16 cellular contexts compared by ENCODE assay signal in genomic region chr10:4543943-4544540, GRCh38.
DNase-seq lines count a peak whose midpoint lies in the region; ATAC-seq, FAIRE-seq and TF ChIP-seq lines count a peak whose summit lies in the region.
"Had no signal": no experiment of that assay in that cellular context is flagged by ENCODE, and none has a peak within 500 bp of the region (broad histone marks: within the 10 kb centered on the region; RNA-seq: fewer than 3 reads in every experiment).

No MANE protein-coding gene starts in this region.

- H3K4me1 Mint-ChIP-seq in activated T-cell treated with anti-CD3 and anti-CD28 coated beads, Interleukin-2, amount 50 U/mL, for 72 hours (ENCODE audit: low read depth) = peaks cover 10% of the 10 kb centered on the region
- H3K4me1 Mint-ChIP-seq in naive thymus-derived CD8-positive, alpha-beta T cell = no peaks in the 10 kb centered on the region
- H3K4me1 Mint-ChIP-seq: GM23338 had no signal

- TF ChIP-seq CTCF in A549 (IDR thresholded peaks at IDR 0.05) (no peak), HCT116 (IDR thresholded peaks at IDR 0.05 in 2 of 3, conservative IDR thresholded peaks at IDR 0.05 in 1 of 3; ENCODE audit: borderline replicate concordance in 1 of 3, insufficient read depth in 1 of 3, low read depth in 2 of 3, low read length in 2 of 3) (no peak), PC-9 (conservative IDR thresholded peaks at IDR 0.05) (no peak)

- H3K27ac ChIP-seq in A549 = no peak overlapping the region
- H3K27ac ChIP-seq in HCT116 (ENCODE audit: low read depth, low read length) = no peak overlapping the region
- H3K27ac ChIP-seq in mesenchymal stem cell (ENCODE audit: low read length, poor library complexity, severe bottlenecking) = no peak overlapping the region
- H3K27ac ChIP-seq in PC-9 = no peak overlapping the region

- H3K4ac ChIP-seq in mesenchymal stem cell (ENCODE audit: low read depth in 1 of 2, low read length in 2 of 2) = no peak overlapping the region

- CTCF ChIA-PET in A549 (lab: Yijun Ruan, JAX) (no interaction called here), HCT116 (lab: Charles Lee) (no interaction called here), PC-9 (lab: Charles Lee) (no interaction called here)

- FAIRE-seq in A549 (lab: Jason Lieb, UNC) = peak; percentile 32

- no peak overlapping the region for H3K14ac ChIP-seq in mesenchymal stem cell (ENCODE audit: low read length in 2 of 2)

- H3K27me3 ChIP-seq in HCT116 (ENCODE audit: insufficient read depth, low read length) (no peaks in the 10 kb centered on the region), mesenchymal stem cell (ENCODE audit: control insufficient read depth in 1 of 2, insufficient read depth in 1 of 2, low read length in 2 of 2) (no peaks in the 10 kb centered on the region), PC-9 (ENCODE audit: insufficient read depth, low read depth) (no peaks in the 10 kb centered on the region)

- H3K36me3 ChIP-seq in HCT116 (ENCODE audit: control insufficient read depth in 1 of 2, insufficient read depth in 2 of 2, low read length in 2 of 2) = no peaks in the 10 kb centered on the region
- H3K36me3 ChIP-seq in mesenchymal stem cell (ENCODE audit: control insufficient read depth in 1 of 2, insufficient read depth in 2 of 2, low read depth in 1 of 2, low read length in 2 of 2) = no peaks in the 10 kb centered on the region
- H3K36me3 ChIP-seq in PC-9 (ENCODE audit: low read depth) = no peaks in the 10 kb centered on the region

- RAD21 ChIA-PET in HCT116 (lab: Charles Lee; ENCODE audit: low non-redundant PET in 1 of 2, low total read pairs in 2 of 2, uncharacterized antibody in 2 of 2, unreplicated experiment in 2 of 2) = no interaction called here

- H2BK15ac ChIP-seq in mesenchymal stem cell (ENCODE audit: low read depth, poor library complexity, severe bottlenecking) = no peak overlapping the region

- no peak overlapping the region for H3K4me3 Mint-ChIP-seq in activated T-cell treated with anti-CD3 and anti-CD28 coated beads, Interleukin-2, amount 50 U/mL, for 72 hours
- no peak overlapping the region for H3K4me3 Mint-ChIP-seq in naive thymus-derived CD8-positive, alpha-beta T cell
- H3K4me3 Mint-ChIP-seq: CD4-positive, CD25-positive, alpha-beta regulatory T cell; GM23338 had no signal

- peaks cover 30% of the 10 kb centered on the region for H3K27me3 Mint-ChIP-seq in activated T-cell treated with anti-CD3 and anti-CD28 coated beads, Interleukin-2, amount 50 U/mL, for 72 hours (ENCODE audit: low read depth)
- peaks cover 12 to 32% (median 15%) of the 10 kb centered on the region in 5 donors for H3K27me3 Mint-ChIP-seq in naive thymus-derived CD8-positive, alpha-beta T cell

- H3K9ac ChIP-seq in HCT116 (ENCODE audit: low read length) (no peak overlapping the region), mesenchymal stem cell (ENCODE audit: low read length) (peak overlapping the region; percentile 64)

- H3K4me3 ChIP-seq in A549 (no peak overlapping the region), HCT116 (replicated peaks in 1 of 2; ENCODE audit: low read depth in 1 of 2, low read length in 2 of 2) (no peak overlapping the region), mesenchymal stem cell (ENCODE audit: insufficient read depth in 1 of 2, low read depth in 1 of 2, low read length in 2 of 2) (peak overlapping the region in 1 of 2 experiments; percentile 41), PC-9 (no peak overlapping the region)
- H3K4me3 ChIP-seq: GM23338 had no signal

- no TSS peak for BruUV-seq in HCT116 (replicated peaks; lab: Mats Ljungman, UMichigan)
- BruUV-seq in PC-9 (replicated peaks; lab: Mats Ljungman, UMichigan) = no TSS peak

- no peaks in the 10 kb centered on the region for H3K79me1 ChIP-seq in mesenchymal stem cell (replicated peaks; ENCODE audit: low read length, poor library complexity, severe bottlenecking)

- no peak overlapping the region for H4K8ac ChIP-seq in mesenchymal stem cell (ENCODE audit: low read length)

- intact Hi-C loops in HCT116 (cut with micrococcal nuclease) = no loop called here
- intact Hi-C loops in PC-9 (cut with micrococcal nuclease; ENCODE audit: unreplicated experiment) = loop anchor here (10.0 kb wide), 3 partner anchors 111 to 299 kb away; no protein-coding TSS in a partner anchor

- no peak overlapping the region for H4K91ac ChIP-seq in mesenchymal stem cell (ENCODE audit: low read length)

- H2BK120ac ChIP-seq in mesenchymal stem cell (ENCODE audit: low read depth, low read length) = no peak overlapping the region

- POLR2A ChIA-PET in A549 (lab: Yijun Ruan, JAX) = no interaction called here
- POLR2A ChIA-PET in HCT116 (lab: Charles Lee) = no interaction called here
- POLR2A ChIA-PET in PC-9 (lab: Charles Lee; ENCODE audit: unreplicated experiment) = no interaction called here
- POLR2A ChIA-PET in naive thymus-derived CD8-positive, alpha-beta T cell (lab: Charles Lee) = no interaction called here

- H4K20me1 ChIP-seq in HCT116 (ENCODE audit: insufficient read depth) = no peaks in the 10 kb centered on the region
- no peaks in the 10 kb centered on the region for H4K20me1 ChIP-seq in PC-9 (ENCODE audit: insufficient read depth)

- H3K79me2 ChIP-seq in HCT116 (ENCODE audit: insufficient read depth, low read length) = no peaks in the 10 kb centered on the region
- no peaks in the 10 kb centered on the region for H3K79me2 ChIP-seq in PC-9 (ENCODE audit: low read depth)

- H2AFZ ChIP-seq in HCT116 (ENCODE audit: low read depth, low read length, poor library complexity, severe bottlenecking) = peak overlapping the region; percentile 29
- no peak overlapping the region for H2AFZ ChIP-seq in mesenchymal stem cell (ENCODE audit: low read depth, low read length)
- no peak overlapping the region for H2AFZ ChIP-seq in PC-9
- H2AFZ ChIP-seq: GM23338 had no signal

- H3K9me3 Mint-ChIP-seq in activated T-cell treated with anti-CD3 and anti-CD28 coated beads, Interleukin-2, amount 50 U/mL, for 72 hours = peaks cover 0 to 4% of the 10 kb centered on the region in 2 donors
- H3K9me3 Mint-ChIP-seq in naive thymus-derived CD8-positive, alpha-beta T cell = peaks cover 0 to 4% (median under 1%) of the 10 kb centered on the region in 9 donors

- WGBS in A549 (ENCODE audit: missing lambda C conversion rate) = 85% methylated on average over 7 of the region's 7 CpGs
- 65% methylated on average over 3 of the region's 7 CpGs for WGBS in mesenchymal stem cell

- H2BK12ac ChIP-seq in mesenchymal stem cell (ENCODE audit: low read length in 2 of 2) = no peak overlapping the region

- H3K9me3 ChIP-seq in A549 (peaks cover 17% of the 10 kb centered on the region), HCT116 (ENCODE audit: control insufficient read depth in 1 of 2, insufficient read depth in 1 of 2, low read depth in 1 of 2, low read length in 2 of 2) (no peaks in the 10 kb centered on the region), mesenchymal stem cell (ENCODE audit: control insufficient read depth, low read length) (no peaks in the 10 kb centered on the region), PC-9 (ENCODE audit: insufficient read depth, low read depth) (0 out of 2 replicates have a peak, but pooled peaks cover 4% of the 10 kb centered on the region)

- no peaks in the 10 kb centered on the region for H3F3A ChIP-seq in PC-9 (ENCODE audit: insufficient read depth, low read depth)

- no peak for TF ChIP-seq RAD21 in A549 (conservative IDR thresholded peaks at IDR 0.05 in 1 of 2, IDR thresholded peaks at IDR 0.05 in 1 of 2)
- TF ChIP-seq RAD21 in HCT116 (IDR thresholded peaks at IDR 0.05; ENCODE audit: low read depth) = no peak

- H3K9me2 ChIP-seq in HCT116 (ENCODE audit: insufficient read depth) (no peaks in the 10 kb centered on the region), PC-9 (ENCODE audit: insufficient read depth) (no peaks in the 10 kb centered on the region)

- no peak overlapping the region for H2BK5ac ChIP-seq in mesenchymal stem cell (ENCODE audit: low read depth, low read length, poor library complexity, severe bottlenecking)

- peaks cover 0 to 2% of the 10 kb centered on the region in 2 donors for H3K36me3 Mint-ChIP-seq in activated T-cell treated with anti-CD3 and anti-CD28 coated beads, Interleukin-2, amount 50 U/mL, for 72 hours (ENCODE audit: insufficient read depth in 2 of 2)
- no peaks in the 10 kb centered on the region for H3K36me3 Mint-ChIP-seq in naive thymus-derived CD8-positive, alpha-beta T cell
- H3K36me3 Mint-ChIP-seq: CD4-positive, CD25-positive, alpha-beta regulatory T cell had no signal

- no peak overlapping the region for H3K23ac ChIP-seq in mesenchymal stem cell (ENCODE audit: low read length in 2 of 2)

- H3K4me2 ChIP-seq in A549 (no peak overlapping the region), HCT116 (ENCODE audit: low read length) (no peak overlapping the region), mesenchymal stem cell (ENCODE audit: low read length, poor library complexity, severe bottlenecking) (no peak overlapping the region), PC-9 (no peak overlapping the region)
- H3K4me2 ChIP-seq: GM23338 had no signal

- H2AK5ac ChIP-seq in mesenchymal stem cell (ENCODE audit: low read length, severe bottlenecking) = peak overlapping the region; percentile 49

- no peak for TF ChIP-seq POLR2A in A549 (IDR thresholded peaks at IDR 0.05; ENCODE audit: low read length)
- no peak for TF ChIP-seq POLR2A in HCT116 (IDR thresholded peaks at IDR 0.05; ENCODE audit: borderline replicate concordance, extremely low read depth, insufficient read depth, insufficient read length)

- TF ChIP-seq EP300 in A549 (IDR thresholded peaks at IDR 0.05) = no peak

- no peak for DNase-seq in A549 (ENCODE audit: low read depth in 1 of 2, low spot score in 1 of 2)
- DNase-seq in HCT116 (ENCODE audit: low read depth, low spot score) = no peak
- DNase-seq in mesenchymal stem cell = no peak
- DNase-seq in activated T-cell treated with anti-CD3 and anti-CD28 coated beads, Interleukin-2, amount 50 U/mL, for 72 hours = no peak
- no peak for DNase-seq in PC-9
- DNase-seq in naive thymus-derived CD8-positive, alpha-beta T cell = no peak
- no peak for DNase-seq in HuH-7 (ENCODE audit: low spot score)
- DNase-seq: Calu3; CD4-positive, CD25-positive, alpha-beta regulatory T cell; DMS79; GF-D8; Karpas-422; NCI-H2029 treated with DMSO at 0.1 percent for 48 hours; NCI-H510A treated with DMSO at 0.1 percent for 48 hours had no signal

- ATAC-seq in A549 (no peak), HCT116 (no peak), SK-N-SH treated with all-trans-retinoic acid at 6 μM for 48 hours (peak; percentile 71)
- ATAC-seq in activated T-cell treated with anti-CD3 and anti-CD28 coated beads, Interleukin-2, amount 50 U/mL, for 72 hours (replicated peaks in 1 of 2) = no peak
- no peak for ATAC-seq in naive thymus-derived CD8-positive, alpha-beta T cell
- ATAC-seq: GM23338 had no signal

- H3K18ac ChIP-seq in mesenchymal stem cell (ENCODE audit: low read depth in 1 of 2, low read length in 2 of 2) = no peak overlapping the region

- H3K4me1 ChIP-seq in A549 = no peaks in the 10 kb centered on the region
- peaks cover 0 to 22% of the 10 kb centered on the region in 2 experiments; a peak in 2 of 4 replicates for H3K4me1 ChIP-seq in HCT116 (ENCODE audit: control insufficient read depth in 1 of 2, insufficient read depth in 2 of 2, low read length in 2 of 2)
- peaks cover 7% of the 10 kb centered on the region for H3K4me1 ChIP-seq in mesenchymal stem cell (ENCODE audit: control insufficient read depth, insufficient read depth, low read depth, low read length)
- peaks cover 10% of the 10 kb centered on the region for H3K4me1 ChIP-seq in PC-9 (replicated peaks; ENCODE audit: insufficient read depth)

- H3K27ac Mint-ChIP-seq in activated T-cell treated with anti-CD3 and anti-CD28 coated beads, Interleukin-2, amount 50 U/mL, for 72 hours = no peak overlapping the region
- no peak overlapping the region for H3K27ac Mint-ChIP-seq in naive thymus-derived CD8-positive, alpha-beta T cell
- H3K27ac Mint-ChIP-seq: CD4-positive, CD25-positive, alpha-beta regulatory T cell; GM23338 had no signal
